Comparison of ENCODE assay signal across 14 cellular contexts in the genomic region with DNA sequence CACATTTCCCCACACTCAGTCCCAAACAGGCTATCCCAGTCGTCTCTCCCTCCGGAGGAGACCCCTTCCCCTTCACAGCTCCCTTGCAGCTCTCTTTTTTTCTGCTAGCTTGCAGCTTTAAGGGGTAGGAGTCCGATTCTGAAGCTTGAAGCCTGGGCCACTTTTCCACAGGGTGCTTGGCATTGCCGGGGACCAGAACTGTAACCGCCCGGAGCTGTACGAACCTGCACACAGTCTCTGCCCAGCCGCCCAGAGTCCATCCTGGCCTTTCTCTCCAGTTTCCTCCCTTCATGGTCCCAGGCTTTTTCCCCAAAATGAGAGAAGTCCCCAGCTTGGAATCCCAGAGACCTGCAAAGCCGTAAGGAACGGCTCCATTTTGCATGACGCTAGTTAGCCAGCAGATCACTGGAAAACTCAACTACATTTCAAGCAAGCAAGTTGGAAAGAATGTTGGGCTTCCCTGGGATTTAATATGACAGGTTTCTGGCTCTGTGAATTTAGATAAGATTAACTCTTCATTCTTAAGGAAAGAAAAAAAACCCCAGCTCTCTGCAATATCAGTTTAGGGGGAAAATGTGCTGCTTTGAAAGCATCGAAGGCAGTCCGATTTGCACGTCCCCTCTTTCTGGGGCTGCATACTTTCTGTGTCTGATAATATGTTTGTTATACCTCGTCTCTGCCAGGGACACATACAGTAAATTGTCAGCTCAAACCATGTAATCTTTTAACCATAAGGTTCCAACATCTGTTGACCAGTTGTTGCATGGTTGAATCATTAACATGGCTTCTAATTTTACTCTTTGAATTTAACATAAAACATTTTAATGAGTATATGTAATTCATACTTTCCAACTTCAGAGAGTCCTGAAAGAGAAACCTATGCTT.
A peak's percentile ranks its signal among the peaks of the same experiment; 100 is the strongest.
DNase-seq lines count a peak whose midpoint lies in the region; ATAC-seq and TF ChIP-seq lines count a peak whose summit lies in the region.
"Had no signal": no experiment of that assay in that cellular context is flagged by ENCODE, and none has a peak within 500 bp of the region (broad histone marks: within the 10 kb centered on the region; RNA-seq: fewer than 3 reads in every experiment).

No MANE protein-coding gene starts in this region.

- DNase-seq in AG20443 (ENCODE audit: low spot score) (peak; percentile 25), adipocyte (ENCODE audit: low read depth) (peak; percentile 66), cerebellar nuclear complex (lab: John Stamatoyannopoulos, UW) (no peak)
- no peak for DNase-seq in activated CD8-positive, alpha-beta memory T cell treated with anti-CD3 and anti-CD28 coated beads, Interleukin-2, amount 10 ng/mL, durations not matched to agents 7 days and 5 days
- DNase-seq in activated CD4-positive, alpha-beta memory T cell treated with anti-CD3 and anti-CD28 coated beads, Interleukin-2, amount 10 ng/mL, durations not matched to agents 7 days and 5 days: no peak
- DNase-seq: activated gamma-delta T cell treated with Interleukin-2 at 50 U/mL for 16 hours; hypothalamus; stimulated activated CD4-positive, alpha-beta T cell treated with anti-CD3 and anti-CD28 coated beads, Interleukin-12 subunit alpha, Interleukin-12 subunit beta, amount 100 ng/mL, for 4 hours; stimulated activated CD8-positive, alpha-beta memory T cell treated with anti-CD3 and anti-CD28 coated beads, Interleukin-4, amount 100 ng/mL, for 48 hours had no signal

- H3K4me1 Mint-ChIP-seq in activated CD8-positive, alpha-beta memory T cell treated with anti-CD3 and anti-CD28 coated beads, Interleukin-2, amount 10 ng/mL, durations not matched to agents 7 days and 5 days: no peaks in the 10 kb centered on the region
- H3K4me1 Mint-ChIP-seq in activated CD4-positive, alpha-beta memory T cell treated with anti-CD3 and anti-CD28 coated beads, Interleukin-2, amount 10 ng/mL, durations not matched to agents 7 days and 5 days: no peaks in the 10 kb centered on the region
- H3K4me1 Mint-ChIP-seq: B cell had no signal

- no peaks in the 10 kb centered on the region for H3K27me3 Mint-ChIP-seq in activated CD8-positive, alpha-beta memory T cell treated with anti-CD3 and anti-CD28 coated beads, Interleukin-2, amount 10 ng/mL, durations not matched to agents 7 days and 5 days
- no peaks in the 10 kb centered on the region for H3K27me3 Mint-ChIP-seq in activated CD4-positive, alpha-beta memory T cell treated with anti-CD3 and anti-CD28 coated beads, Interleukin-2, amount 10 ng/mL, durations not matched to agents 7 days and 5 days
- H3K27me3 Mint-ChIP-seq: dendritic cell treated with granulocyte-macrophage colony-stimulating factor and Interleukin-4, amounts not matched to agents 40 ng/mL and 50 ng/mL, for 4 days had no signal

- H3K9ac ChIP-seq in adipocyte (ENCODE audit: low read length) (peak overlapping the region; percentile 87), rectal smooth muscle tissue (ENCODE audit: low read length) (no peak overlapping the region)

- no peak overlapping the region for H3K27ac Mint-ChIP-seq in activated CD8-positive, alpha-beta memory T cell treated with anti-CD3 and anti-CD28 coated beads, Interleukin-2, amount 10 ng/mL, durations not matched to agents 7 days and 5 days
- no peak overlapping the region for H3K27ac Mint-ChIP-seq in activated CD4-positive, alpha-beta memory T cell treated with anti-CD3 and anti-CD28 coated beads, Interleukin-2, amount 10 ng/mL, durations not matched to agents 7 days and 5 days
- H3K27ac Mint-ChIP-seq: B cell; dendritic cell treated with granulocyte-macrophage colony-stimulating factor and Interleukin-4, amounts not matched to agents 40 ng/mL and 50 ng/mL, for 4 days had no signal

- no peak overlapping the region for H3K4me3 Mint-ChIP-seq in activated CD8-positive, alpha-beta memory T cell treated with anti-CD3 and anti-CD28 coated beads, Interleukin-2, amount 10 ng/mL, durations not matched to agents 7 days and 5 days
- no peak overlapping the region for H3K4me3 Mint-ChIP-seq in activated CD4-positive, alpha-beta memory T cell treated with anti-CD3 and anti-CD28 coated beads, Interleukin-2, amount 10 ng/mL, durations not matched to agents 7 days and 5 days
- H3K4me3 Mint-ChIP-seq: B cell; dendritic cell treated with granulocyte-macrophage colony-stimulating factor and Interleukin-4, amounts not matched to agents 40 ng/mL and 50 ng/mL, for 4 days had no signal

- H3K9me3 ChIP-seq in adipocyte (ENCODE audit: control insufficient read depth, low read length): no peaks in the 10 kb centered on the region
- H3K9me3 ChIP-seq in gastroesophageal sphincter: no peaks in the 10 kb centered on the region

- no peak for TF ChIP-seq CTCF in gastroesophageal sphincter (IDR thresholded peaks at IDR 0.05)

- WGBS in gastroesophageal sphincter (ENCODE audit: low coverage in 1 of 2), 2 donors: 24 to 52% methylated on average over 10 of the region's 15 CpGs

- TF ChIP-seq POLR2A in gastroesophageal sphincter (IDR thresholded peaks at IDR 0.05): no peak

- H3K36me3 ChIP-seq in adipocyte (ENCODE audit: control insufficient read depth, insufficient read depth, low read length, severe bottlenecking) (no peaks in the 10 kb centered on the region), gastroesophageal sphincter (no peaks in the 10 kb centered on the region), rectal smooth muscle tissue (ENCODE audit: control insufficient read depth, insufficient read depth, low read length) (no peaks in the 10 kb centered on the region)

- H3K4me1 ChIP-seq in adipocyte (ENCODE audit: control insufficient read depth, insufficient read depth, low read length) (peaks cover 45% of the 10 kb centered on the region), gastroesophageal sphincter (peaks cover 0 to 67% (median 14%) of the 10 kb centered on the region in 3 donors), rectal smooth muscle tissue (ENCODE audit: control insufficient read depth, insufficient read depth, low read length) (peaks cover 34% of the 10 kb centered on the region)

- POLR2A ChIA-PET in activated CD4-positive, alpha-beta memory T cell treated with anti-CD3 and anti-CD28 coated beads, Interleukin-2, amount 10 ng/mL, durations not matched to agents 7 days and 5 days (lab: Charles Lee): interaction anchor here (0.6 kb wide), 1 partner anchor 560 kb away, joined by 3 read pairs; no protein-coding TSS in a partner anchor

- H3K4me3 ChIP-seq in adipocyte (ENCODE audit: low read length) (peak overlapping the region; percentile 68), gastroesophageal sphincter (peak overlapping the region; percentile 3 to 16), rectal smooth muscle tissue (ENCODE audit: low read length) (peak overlapping the region; percentile 33)

- CTCF ChIA-PET in activated CD8-positive, alpha-beta memory T cell treated with anti-CD3 and anti-CD28 coated beads, Interleukin-2, amount 10 ng/mL, durations not matched to agents 7 days and 5 days (lab: Charles Lee): interaction anchor here (1.3 kb wide), 1 partner anchor 35 kb away, joined by 3 read pairs; no protein-coding TSS in a partner anchor
- CTCF ChIA-PET in activated CD4-positive, alpha-beta memory T cell treated with anti-CD3 and anti-CD28 coated beads, Interleukin-2, amount 10 ng/mL, durations not matched to agents 7 days and 5 days (lab: Charles Lee): interaction anchor here (0.9 to 1.4 kb wide), 4 partner anchors 10 to 35 kb away, joined by 3 read pairs; no protein-coding TSS in a partner anchor

- no peak for ATAC-seq in gastroesophageal sphincter
- no peak for ATAC-seq in activated CD8-positive, alpha-beta memory T cell treated with anti-CD3 and anti-CD28 coated beads, Interleukin-2, amount 10 ng/mL, durations not matched to agents 7 days and 5 days
- no peak for ATAC-seq in HG03460 (IDR thresholded peaks at IDR 0.05; ENCODE audit: unreplicated experiment)

- H3K27me3 ChIP-seq in adipocyte (replicated peaks; ENCODE audit: control insufficient read depth, insufficient read depth, low read length) (no peaks in the 10 kb centered on the region), gastroesophageal sphincter (no peaks in the 10 kb centered on the region), rectal smooth muscle tissue (ENCODE audit: control insufficient read depth, insufficient read depth, low read length) (no peaks in the 10 kb centered on the region)

- TF ChIP-seq EP300 in gastroesophageal sphincter (IDR thresholded peaks at IDR 0.05): no peak

- no peaks in the 10 kb centered on the region for H3K36me3 Mint-ChIP-seq in activated CD8-positive, alpha-beta memory T cell treated with anti-CD3 and anti-CD28 coated beads, Interleukin-2, amount 10 ng/mL, durations not matched to agents 7 days and 5 days
- no peaks in the 10 kb centered on the region for H3K36me3 Mint-ChIP-seq in activated CD4-positive, alpha-beta memory T cell treated with anti-CD3 and anti-CD28 coated beads, Interleukin-2, amount 10 ng/mL, durations not matched to agents 7 days and 5 days (ENCODE audit: low read depth)

- H3K27ac ChIP-seq in gastroesophageal sphincter (peak overlapping the region; percentile 34 to 81 (median 62)), rectal smooth muscle tissue (ENCODE audit: low read depth, low read length) (peak overlapping the region; percentile 88)

- H3K9me3 Mint-ChIP-seq in activated CD8-positive, alpha-beta memory T cell treated with anti-CD3 and anti-CD28 coated beads, Interleukin-2, amount 10 ng/mL, durations not matched to agents 7 days and 5 days (ENCODE audit: low read depth): no peaks in the 10 kb centered on the region
- H3K9me3 Mint-ChIP-seq in activated CD4-positive, alpha-beta memory T cell treated with anti-CD3 and anti-CD28 coated beads, Interleukin-2, amount 10 ng/mL, durations not matched to agents 7 days and 5 days: no peaks in the 10 kb centered on the region
- H3K9me3 Mint-ChIP-seq: dendritic cell treated with granulocyte-macrophage colony-stimulating factor and Interleukin-4, amounts not matched to agents 40 ng/mL and 50 ng/mL, for 4 days had no signal

Comparison
In these comparisons a context has a peak if more than half of its experiments do, and no peak if none do; other contexts are left out.
1. DNase-seq: peak in AG20443 (single experiment) and adipocyte (single experiment); none in cerebellar nuclear complex (0 of 2), activated CD8-positive, alpha-beta memory T cell treated with anti-CD3 and anti-CD28 coated beads, Interleukin-2, amount 10 ng/mL, durations not matched to agents 7 days and 5 days (single experiment) and activated CD4-positive, alpha-beta memory T cell treated with anti-CD3 and anti-CD28 coated beads, Interleukin-2, amount 10 ng/mL, durations not matched to agents 7 days and 5 days (single experiment).
2. H3K4me3 ChIP-seq: peak in every context shown above with its lines; median percentile 68 in adipocyte; 33 in rectal smooth muscle tissue; 10 in gastroesophageal sphincter.